ENCODE assay signal across 1 cellular context in the genomic region with DNA sequence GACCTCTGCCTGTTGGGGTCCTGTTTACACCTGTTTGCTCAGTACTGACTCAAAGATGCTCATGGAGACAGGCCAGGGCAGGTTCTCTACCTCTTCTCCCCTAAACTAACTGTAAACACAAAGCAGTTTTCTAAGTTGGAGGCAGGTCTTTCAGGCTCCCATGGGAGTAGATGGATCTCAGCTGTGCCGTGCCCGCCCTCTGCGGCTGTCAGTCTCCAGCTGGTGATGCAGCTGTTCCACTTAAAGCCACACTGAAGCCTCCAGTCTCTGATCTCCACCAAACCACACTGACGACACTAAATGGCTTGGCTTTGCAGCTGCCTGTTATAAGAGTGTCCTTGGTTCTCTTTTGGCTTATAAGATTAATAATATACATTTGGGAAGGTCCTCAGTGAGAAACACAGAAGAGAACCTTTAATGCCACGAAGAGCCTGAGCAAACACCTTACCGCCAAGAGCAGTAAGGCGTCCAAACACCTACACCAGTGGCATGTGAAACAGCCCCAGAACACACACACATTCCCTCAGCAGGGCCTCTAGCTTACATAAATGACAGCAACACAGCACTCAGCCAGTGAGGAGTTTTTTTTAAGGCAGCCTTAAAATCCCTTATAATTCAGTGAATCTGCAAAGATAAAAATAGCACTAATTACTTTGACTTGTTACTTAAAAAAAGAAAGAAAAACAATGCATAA.
A peak's percentile ranks its signal among the peaks of the same experiment; 100 is the strongest.
TF ChIP-seq lines count a peak whose summit lies in the region.

No MANE protein-coding gene starts in this region.

TF ChIP-seq in GM12878, 131 proteins besides CTCF, POLR2A, EP300 and RAD21 (continued from another document and continues in another):
- TF ChIP-seq, protein P1, sequence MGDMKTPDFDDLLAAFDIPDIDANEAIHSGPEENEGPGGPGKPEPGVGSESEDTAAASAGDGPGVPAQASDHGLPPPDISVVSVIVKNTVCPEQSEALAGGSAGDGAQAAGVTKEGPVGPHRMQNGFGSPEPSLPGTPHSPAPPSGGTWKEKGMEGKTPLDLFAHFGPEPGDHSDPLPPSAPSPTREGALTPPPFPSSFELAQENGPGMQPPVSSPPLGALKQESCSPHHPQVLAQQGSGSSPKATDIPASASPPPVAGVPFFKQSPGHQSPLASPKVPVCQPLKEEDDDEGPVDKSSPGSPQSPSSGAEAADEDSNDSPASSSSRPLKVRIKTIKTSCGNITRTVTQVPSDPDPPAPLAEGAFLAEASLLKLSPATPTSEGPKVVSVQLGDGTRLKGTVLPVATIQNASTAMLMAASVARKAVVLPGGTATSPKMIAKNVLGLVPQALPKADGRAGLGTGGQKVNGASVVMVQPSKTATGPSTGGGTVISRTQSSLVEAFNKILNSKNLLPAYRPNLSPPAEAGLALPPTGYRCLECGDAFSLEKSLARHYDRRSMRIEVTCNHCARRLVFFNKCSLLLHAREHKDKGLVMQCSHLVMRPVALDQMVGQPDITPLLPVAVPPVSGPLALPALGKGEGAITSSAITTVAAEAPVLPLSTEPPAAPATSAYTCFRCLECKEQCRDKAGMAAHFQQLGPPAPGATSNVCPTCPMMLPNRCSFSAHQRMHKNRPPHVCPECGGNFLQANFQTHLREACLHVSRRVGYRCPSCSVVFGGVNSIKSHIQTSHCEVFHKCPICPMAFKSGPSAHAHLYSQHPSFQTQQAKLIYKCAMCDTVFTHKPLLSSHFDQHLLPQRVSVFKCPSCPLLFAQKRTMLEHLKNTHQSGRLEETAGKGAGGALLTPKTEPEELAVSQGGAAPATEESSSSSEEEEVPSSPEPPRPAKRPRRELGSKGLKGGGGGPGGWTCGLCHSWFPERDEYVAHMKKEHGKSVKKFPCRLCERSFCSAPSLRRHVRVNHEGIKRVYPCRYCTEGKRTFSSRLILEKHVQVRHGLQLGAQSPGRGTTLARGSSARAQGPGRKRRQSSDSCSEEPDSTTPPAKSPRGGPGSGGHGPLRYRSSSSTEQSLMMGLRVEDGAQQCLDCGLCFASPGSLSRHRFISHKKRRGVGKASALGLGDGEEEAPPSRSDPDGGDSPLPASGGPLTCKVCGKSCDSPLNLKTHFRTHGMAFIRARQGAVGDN (IDR thresholded peaks at IDR 0.05) = peak; percentile 87
- TF ChIP-seq, protein P2, sequence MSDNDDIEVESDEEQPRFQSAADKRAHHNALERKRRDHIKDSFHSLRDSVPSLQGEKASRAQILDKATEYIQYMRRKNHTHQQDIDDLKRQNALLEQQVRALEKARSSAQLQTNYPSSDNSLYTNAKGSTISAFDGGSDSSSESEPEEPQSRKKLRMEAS (IDR thresholded peaks at IDR 0.05; ENCODE audit: low read depth, low read length) = no peak
- TF ChIP-seq, protein P3, sequence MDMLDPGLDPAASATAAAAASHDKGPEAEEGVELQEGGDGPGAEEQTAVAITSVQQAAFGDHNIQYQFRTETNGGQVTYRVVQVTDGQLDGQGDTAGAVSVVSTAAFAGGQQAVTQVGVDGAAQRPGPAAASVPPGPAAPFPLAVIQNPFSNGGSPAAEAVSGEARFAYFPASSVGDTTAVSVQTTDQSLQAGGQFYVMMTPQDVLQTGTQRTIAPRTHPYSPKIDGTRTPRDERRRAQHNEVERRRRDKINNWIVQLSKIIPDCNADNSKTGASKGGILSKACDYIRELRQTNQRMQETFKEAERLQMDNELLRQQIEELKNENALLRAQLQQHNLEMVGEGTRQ (IDR thresholded peaks at IDR 0.05; ENCODE audit: borderline replicate concordance, low read depth, low read length) = no peak
- TF ChIP-seq POLR2AphosphoS2 (IDR thresholded peaks at IDR 0.05; ENCODE audit: low read depth, low read length) (no peak; the same call in 1 of the 2 replicates), MXI1 (IDR thresholded peaks at IDR 0.05; ENCODE audit: low read depth, low read length) (0 out of 2 replicates have a peak, but pooled peaks have one; percentile 55), BCL11A (IDR thresholded peaks at IDR 0.05; ENCODE audit: low read depth, low read length) (peak; percentile 70; the same call in 1 of the 2 replicates), CBX3 (IDR thresholded peaks at IDR 0.05; ENCODE audit: borderline replicate concordance, low read depth) (no peak), HDAC2 (IDR thresholded peaks at IDR 0.05) (no peak), RBBP5 (conservative IDR thresholded peaks at IDR 0.05) (no peak), NBN (IDR thresholded peaks at IDR 0.05) (peak; percentile 76), SIN3A (IDR thresholded peaks at IDR 0.05; ENCODE audit: low read depth, low read length) (peak; percentile 83; the same call in 1 of the 2 replicates), RCOR1 (conservative IDR thresholded peaks at IDR 0.05; ENCODE audit: low read depth, low read length) (no peak), CREB1 (IDR thresholded peaks at IDR 0.05; ENCODE audit: low read depth) (peak; percentile 60), RB1 (IDR thresholded peaks at IDR 0.05; ENCODE audit: borderline replicate concordance) (peak; percentile 52; the same call in 1 of the 2 replicates), CBFB (IDR thresholded peaks at IDR 0.05; ENCODE audit: low read depth) (peak; percentile 82), IKZF1 (conservative IDR thresholded peaks at IDR 0.05) (peak; percentile 81), TBL1XR1 (IDR thresholded peaks at IDR 0.05; ENCODE audit: low read depth, low read length) (peak; percentile 11; the same call in 1 of the 2 replicates), STAT1 (conservative IDR thresholded peaks at IDR 0.05) (no peak), BMI1 (IDR thresholded peaks at IDR 0.05; ENCODE audit: borderline replicate concordance) (0 out of 2 replicates have a peak, but pooled peaks have one; percentile 15), CEBPB (IDR thresholded peaks at IDR 0.05; ENCODE audit: borderline replicate concordance in 1 of 2, low read depth in 2 of 2, low read length in 2 of 2) (no peak), PML (IDR thresholded peaks at IDR 0.05; ENCODE audit: low read length) (no peak), SIX5 (IDR thresholded peaks at IDR 0.05; ENCODE audit: low read depth, low read length, severe bottlenecking) (no peak), FOS (IDR thresholded peaks at IDR 0.05; ENCODE audit: borderline replicate concordance, extremely low read depth, insufficient read length) (no peak), BRCA1 (IDR thresholded peaks at IDR 0.05; ENCODE audit: low read depth, low read length) (no peak), NFYA (IDR thresholded peaks at IDR 0.05; ENCODE audit: borderline replicate concordance, low read depth, low read length) (no peak), CBX5 (IDR thresholded peaks at IDR 0.05; ENCODE audit: low read depth) (peak; percentile 19; the same call in 1 of the 2 replicates), MEF2A (IDR thresholded peaks at IDR 0.05; ENCODE audit: insufficient read depth, low read depth, low read length) (no peak), HDGF (IDR thresholded peaks at IDR 0.05) (no peak), PAX8 (IDR thresholded peaks at IDR 0.05) (no peak), NFXL1 (IDR thresholded peaks at IDR 0.05; ENCODE audit: borderline replicate concordance) (no peak), SPI1 (IDR thresholded peaks at IDR 0.05; ENCODE audit: borderline replicate concordance, insufficient read depth, low read depth, low read length) (no peak)
- TF ChIP-seq, protein P4, sequence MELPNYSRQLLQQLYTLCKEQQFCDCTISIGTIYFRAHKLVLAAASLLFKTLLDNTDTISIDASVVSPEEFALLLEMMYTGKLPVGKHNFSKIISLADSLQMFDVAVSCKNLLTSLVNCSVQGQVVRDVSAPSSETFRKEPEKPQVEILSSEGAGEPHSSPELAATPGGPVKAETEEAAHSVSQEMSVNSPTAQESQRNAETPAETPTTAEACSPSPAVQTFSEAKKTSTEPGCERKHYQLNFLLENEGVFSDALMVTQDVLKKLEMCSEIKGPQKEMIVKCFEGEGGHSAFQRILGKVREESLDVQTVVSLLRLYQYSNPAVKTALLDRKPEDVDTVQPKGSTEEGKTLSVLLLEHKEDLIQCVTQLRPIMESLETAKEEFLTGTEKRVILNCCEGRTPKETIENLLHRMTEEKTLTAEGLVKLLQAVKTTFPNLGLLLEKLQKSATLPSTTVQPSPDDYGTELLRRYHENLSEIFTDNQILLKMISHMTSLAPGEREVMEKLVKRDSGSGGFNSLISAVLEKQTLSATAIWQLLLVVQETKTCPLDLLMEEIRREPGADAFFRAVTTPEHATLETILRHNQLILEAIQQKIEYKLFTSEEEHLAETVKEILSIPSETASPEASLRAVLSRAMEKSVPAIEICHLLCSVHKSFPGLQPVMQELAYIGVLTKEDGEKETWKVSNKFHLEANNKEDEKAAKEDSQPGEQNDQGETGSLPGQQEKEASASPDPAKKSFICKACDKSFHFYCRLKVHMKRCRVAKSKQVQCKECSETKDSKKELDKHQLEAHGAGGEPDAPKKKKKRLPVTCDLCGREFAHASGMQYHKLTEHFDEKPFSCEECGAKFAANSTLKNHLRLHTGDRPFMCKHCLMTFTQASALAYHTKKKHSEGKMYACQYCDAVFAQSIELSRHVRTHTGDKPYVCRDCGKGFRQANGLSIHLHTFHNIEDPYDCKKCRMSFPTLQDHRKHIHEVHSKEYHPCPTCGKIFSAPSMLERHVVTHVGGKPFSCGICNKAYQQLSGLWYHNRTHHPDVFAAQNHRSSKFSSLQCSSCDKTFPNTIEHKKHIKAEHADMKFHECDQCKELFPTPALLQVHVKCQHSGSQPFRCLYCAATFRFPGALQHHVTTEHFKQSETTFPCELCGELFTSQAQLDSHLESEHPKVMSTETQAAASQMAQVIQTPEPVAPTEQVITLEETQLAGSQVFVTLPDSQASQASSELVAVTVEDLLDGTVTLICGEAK (IDR thresholded peaks at IDR 0.05; ENCODE audit: borderline replicate concordance) = no peak
- TF ChIP-seq, protein P5, sequence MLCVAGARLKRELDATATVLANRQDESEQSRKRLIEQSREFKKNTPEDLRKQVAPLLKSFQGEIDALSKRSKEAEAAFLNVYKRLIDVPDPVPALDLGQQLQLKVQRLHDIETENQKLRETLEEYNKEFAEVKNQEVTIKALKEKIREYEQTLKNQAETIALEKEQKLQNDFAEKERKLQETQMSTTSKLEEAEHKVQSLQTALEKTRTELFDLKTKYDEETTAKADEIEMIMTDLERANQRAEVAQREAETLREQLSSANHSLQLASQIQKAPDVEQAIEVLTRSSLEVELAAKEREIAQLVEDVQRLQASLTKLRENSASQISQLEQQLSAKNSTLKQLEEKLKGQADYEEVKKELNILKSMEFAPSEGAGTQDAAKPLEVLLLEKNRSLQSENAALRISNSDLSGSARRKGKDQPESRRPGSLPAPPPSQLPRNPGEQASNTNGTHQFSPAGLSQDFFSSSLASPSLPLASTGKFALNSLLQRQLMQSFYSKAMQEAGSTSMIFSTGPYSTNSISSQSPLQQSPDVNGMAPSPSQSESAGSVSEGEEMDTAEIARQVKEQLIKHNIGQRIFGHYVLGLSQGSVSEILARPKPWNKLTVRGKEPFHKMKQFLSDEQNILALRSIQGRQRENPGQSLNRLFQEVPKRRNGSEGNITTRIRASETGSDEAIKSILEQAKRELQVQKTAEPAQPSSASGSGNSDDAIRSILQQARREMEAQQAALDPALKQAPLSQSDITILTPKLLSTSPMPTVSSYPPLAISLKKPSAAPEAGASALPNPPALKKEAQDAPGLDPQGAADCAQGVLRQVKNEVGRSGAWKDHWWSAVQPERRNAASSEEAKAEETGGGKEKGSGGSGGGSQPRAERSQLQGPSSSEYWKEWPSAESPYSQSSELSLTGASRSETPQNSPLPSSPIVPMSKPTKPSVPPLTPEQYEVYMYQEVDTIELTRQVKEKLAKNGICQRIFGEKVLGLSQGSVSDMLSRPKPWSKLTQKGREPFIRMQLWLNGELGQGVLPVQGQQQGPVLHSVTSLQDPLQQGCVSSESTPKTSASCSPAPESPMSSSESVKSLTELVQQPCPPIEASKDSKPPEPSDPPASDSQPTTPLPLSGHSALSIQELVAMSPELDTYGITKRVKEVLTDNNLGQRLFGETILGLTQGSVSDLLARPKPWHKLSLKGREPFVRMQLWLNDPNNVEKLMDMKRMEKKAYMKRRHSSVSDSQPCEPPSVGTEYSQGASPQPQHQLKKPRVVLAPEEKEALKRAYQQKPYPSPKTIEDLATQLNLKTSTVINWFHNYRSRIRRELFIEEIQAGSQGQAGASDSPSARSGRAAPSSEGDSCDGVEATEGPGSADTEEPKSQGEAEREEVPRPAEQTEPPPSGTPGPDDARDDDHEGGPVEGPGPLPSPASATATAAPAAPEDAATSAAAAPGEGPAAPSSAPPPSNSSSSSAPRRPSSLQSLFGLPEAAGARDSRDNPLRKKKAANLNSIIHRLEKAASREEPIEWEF (IDR thresholded peaks at IDR 0.05; ENCODE audit: insufficient replicate concordance, low read depth, low read length) = peak; percentile 83
- TF ChIP-seq, protein P6, sequence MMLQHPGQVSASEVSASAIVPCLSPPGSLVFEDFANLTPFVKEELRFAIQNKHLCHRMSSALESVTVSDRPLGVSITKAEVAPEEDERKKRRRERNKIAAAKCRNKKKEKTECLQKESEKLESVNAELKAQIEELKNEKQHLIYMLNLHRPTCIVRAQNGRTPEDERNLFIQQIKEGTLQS (IDR thresholded peaks at IDR 0.05; ENCODE audit: borderline replicate concordance, extremely low read depth, low read depth, low read length) = no peak
- TF ChIP-seq, protein P7, sequence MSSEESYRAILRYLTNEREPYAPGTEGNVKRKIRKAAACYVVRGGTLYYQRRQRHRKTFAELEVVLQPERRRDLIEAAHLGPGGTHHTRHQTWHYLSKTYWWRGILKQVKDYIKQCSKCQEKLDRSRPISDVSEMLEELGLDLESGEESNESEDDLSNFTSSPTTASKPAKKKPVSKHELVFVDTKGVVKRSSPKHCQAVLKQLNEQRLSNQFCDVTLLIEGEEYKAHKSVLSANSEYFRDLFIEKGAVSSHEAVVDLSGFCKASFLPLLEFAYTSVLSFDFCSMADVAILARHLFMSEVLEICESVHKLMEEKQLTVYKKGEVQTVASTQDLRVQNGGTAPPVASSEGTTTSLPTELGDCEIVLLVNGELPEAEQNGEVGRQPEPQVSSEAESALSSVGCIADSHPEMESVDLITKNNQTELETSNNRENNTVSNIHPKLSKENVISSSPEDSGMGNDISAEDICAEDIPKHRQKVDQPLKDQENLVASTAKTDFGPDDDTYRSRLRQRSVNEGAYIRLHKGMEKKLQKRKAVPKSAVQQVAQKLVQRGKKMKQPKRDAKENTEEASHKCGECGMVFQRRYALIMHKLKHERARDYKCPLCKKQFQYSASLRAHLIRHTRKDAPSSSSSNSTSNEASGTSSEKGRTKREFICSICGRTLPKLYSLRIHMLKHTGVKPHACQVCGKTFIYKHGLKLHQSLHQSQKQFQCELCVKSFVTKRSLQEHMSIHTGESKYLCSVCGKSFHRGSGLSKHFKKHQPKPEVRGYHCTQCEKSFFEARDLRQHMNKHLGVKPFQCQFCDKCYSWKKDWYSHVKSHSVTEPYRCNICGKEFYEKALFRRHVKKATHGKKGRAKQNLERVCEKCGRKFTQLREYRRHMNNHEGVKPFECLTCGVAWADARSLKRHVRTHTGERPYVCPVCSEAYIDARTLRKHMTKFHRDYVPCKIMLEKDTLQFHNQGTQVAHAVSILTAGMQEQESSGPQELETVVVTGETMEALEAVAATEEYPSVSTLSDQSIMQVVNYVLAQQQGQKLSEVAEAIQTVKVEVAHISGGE (CRISPR knock-in tag; IDR thresholded peaks at IDR 0.05) = no peak
- TF ChIP-seq, protein P8, sequence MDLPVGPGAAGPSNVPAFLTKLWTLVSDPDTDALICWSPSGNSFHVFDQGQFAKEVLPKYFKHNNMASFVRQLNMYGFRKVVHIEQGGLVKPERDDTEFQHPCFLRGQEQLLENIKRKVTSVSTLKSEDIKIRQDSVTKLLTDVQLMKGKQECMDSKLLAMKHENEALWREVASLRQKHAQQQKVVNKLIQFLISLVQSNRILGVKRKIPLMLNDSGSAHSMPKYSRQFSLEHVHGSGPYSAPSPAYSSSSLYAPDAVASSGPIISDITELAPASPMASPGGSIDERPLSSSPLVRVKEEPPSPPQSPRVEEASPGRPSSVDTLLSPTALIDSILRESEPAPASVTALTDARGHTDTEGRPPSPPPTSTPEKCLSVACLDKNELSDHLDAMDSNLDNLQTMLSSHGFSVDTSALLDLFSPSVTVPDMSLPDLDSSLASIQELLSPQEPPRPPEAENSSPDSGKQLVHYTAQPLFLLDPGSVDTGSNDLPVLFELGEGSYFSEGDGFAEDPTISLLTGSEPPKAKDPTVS (IDR thresholded peaks at IDR 0.05; ENCODE audit: low read depth, low read length) = no peak
